Comparison of ENCODE assay signal across 8 cellular contexts in genomic region chr1:194295690-194296089, GRCh38.
A peak's percentile ranks its signal among the peaks of the same experiment; 100 is the strongest.
DNase-seq lines count a peak whose midpoint lies in the region; ATAC-seq and TF ChIP-seq lines count a peak whose summit lies in the region.

No MANE protein-coding gene starts in this region.

- WGBS in esophagus squamous epithelium, 2 donors, result 21 to 40% methylated on average over 1 of the region's 1 CpG
- whole genome bisulfite sequencing in prostate gland, result 70% methylated on average over 1 of the region's 1 CpG

- no peaks in the 10 kb centered on the region for H3K4me1 ChIP-seq in Peyer's patch
- no peaks in the 10 kb centered on the region for H3K4me1 ChIP-seq in esophagus squamous epithelium
- H3K4me1 ChIP-seq in prostate gland (replicated peaks), result no peaks in the 10 kb centered on the region

- H3K27ac ChIP-seq in Peyer's patch (no peak overlapping the region), esophagus squamous epithelium (no peak overlapping the region), prostate gland (no peak overlapping the region)

- ATAC-seq in GM21381 (IDR thresholded peaks at IDR 0.05; ENCODE audit: unreplicated experiment) (peak; percentile 96), HG03558 (IDR thresholded peaks at IDR 0.05; ENCODE audit: extremely low read depth, unreplicated experiment) (peak; percentile 97)

- intact Hi-C loops in esophagus squamous epithelium (cut with DNase I), result no loop called here
- intact Hi-C loops in prostate gland (cut with DNase I), result loop anchor here (10.0 kb wide), 1 partner anchor 1111 kb away; the partner anchor contains the start of gene B3GALT2

- H3K9me3 ChIP-seq in Peyer's patch (no peaks in the 10 kb centered on the region), esophagus squamous epithelium (no peaks in the 10 kb centered on the region), prostate gland (no peaks in the 10 kb centered on the region)

- TF ChIP-seq POLR2A in Peyer's patch (IDR thresholded peaks at IDR 0.05), result no peak
- TF ChIP-seq POLR2A in esophagus squamous epithelium (IDR thresholded peaks at IDR 0.05), result no peak
- no peak for TF ChIP-seq POLR2A in prostate gland (IDR thresholded peaks at IDR 0.05)

- H3K27me3 ChIP-seq in Peyer's patch (no peaks in the 10 kb centered on the region), esophagus squamous epithelium (no peaks in the 10 kb centered on the region), prostate gland (replicated peaks; ENCODE audit: insufficient read depth) (no peaks in the 10 kb centered on the region)

- H3K36me3 ChIP-seq in Peyer's patch, result no peaks in the 10 kb centered on the region
- H3K36me3 ChIP-seq in esophagus squamous epithelium, result no peaks in the 10 kb centered on the region
- no peaks in the 10 kb centered on the region for H3K36me3 ChIP-seq in prostate gland

- TF ChIP-seq CTCF in Peyer's patch (IDR thresholded peaks at IDR 0.05) (peak; percentile 33 to 86 (median 74)), esophagus squamous epithelium (IDR thresholded peaks at IDR 0.05) (peak in 4 of 6 experiments; percentile 32 to 55 (median 42)), prostate gland (IDR thresholded peaks at IDR 0.05) (peak in 3 of 4 experiments; percentile 24 to 45 (median 27))

- no peak overlapping the region for H3K4me3 ChIP-seq in Peyer's patch
- H3K4me3 ChIP-seq in esophagus squamous epithelium, result no peak overlapping the region
- H3K4me3 ChIP-seq in prostate gland, result no peak overlapping the region

- DNase-seq in SIG-M5 treated with dmso at 0.1 percent for 504 hours (lab: John Stamatoyannopoulos, UW; ENCODE audit: unreplicated experiment) (peak; percentile 65), SIG-M5 (lab: John Stamatoyannopoulos, UW) (no peak), Peyer's patch (no peak), esophagus squamous epithelium (lab: John Stamatoyannopoulos, UW) (no peak), prostate gland (ENCODE audit: low spot score) (no peak)
- no peak for DNase-seq in stimulated activated CD8-positive, alpha-beta memory T cell treated with anti-CD3 and anti-CD28 coated beads, Interleukin-4, amount 100 ng/mL, for 48 hours
